In genomic region chr1:185241127-185241526, GRCh38 we compare ENCODE assay signal across 18 cellular contexts.
"Had no signal": no experiment of that assay in that cellular context is flagged by ENCODE, and none has a peak within 500 bp of the region (broad histone marks: within the 10 kb centered on the region; RNA-seq: fewer than 3 reads in every experiment).

No MANE protein-coding gene starts in this region.

- ATAC-seq: body of pancreas; sciatic nerve; stimulated activated naive CD8-positive, alpha-beta T cell treated with anti-CD3 and anti-CD28 coated beads, Interleukin-15, amount 100 ng/mL, for 72 hours had no signal

- H3K27ac ChIP-seq: body of pancreas, ovary, testis, upper lobe of left lung had no signal

- DNase-seq: activated CD4-positive, alpha-beta T cell treated with anti-CD3 and anti-CD28 coated beads, Interleukin-2, amount 10 ng/mL, durations not matched to agents 7 days and 5 days; activated CD4-positive, CD25-positive, alpha-beta regulatory T cell; activated naive CD4-positive, alpha-beta T cell treated with anti-CD3 and anti-CD28 coated beads, Interleukin-2, amount 50 U/mL, for 16 hours; amygdala; body of pancreas; caudate nucleus; cortex of kidney; effector CD4-positive, alpha-beta T cell; foreskin fibroblast; glutamatergic neuron; kidney glomerular epithelial cell; ovary; stimulated activated naive CD8-positive, alpha-beta T cell treated with anti-CD3 and anti-CD28 coated beads, Interleukin-15, amount 100 ng/mL, for 72 hours; testis; upper lobe of left lung had no signal

- H3K4me1 ChIP-seq: body of pancreas, testis, upper lobe of left lung had no signal

- H3K9me3 ChIP-seq: body of pancreas, ovary, testis, upper lobe of left lung had no signal

- H3K4me3 ChIP-seq: body of pancreas, ovary, testis, upper lobe of left lung had no signal

- H3K27ac Mint-ChIP-seq: activated CD4-positive, alpha-beta T cell treated with anti-CD3 and anti-CD28 coated beads, Interleukin-2, amount 10 ng/mL, durations not matched to agents 7 days and 5 days; activated T-helper 2 cell treated with anti-CD3 and anti-CD28 coated beads, Interferon-gamma antibody, Interleukin-2, Interleukin-4, amounts not matched to agents 10 μg/mL and 5 μg/mL and 100 μg/mL, durations not matched to agents 14 hours and 24 hours and 36 hours had no signal

- H3K27me3 Mint-ChIP-seq: activated CD4-positive, alpha-beta T cell treated with anti-CD3 and anti-CD28 coated beads, Interleukin-2, amount 10 ng/mL, durations not matched to agents 7 days and 5 days; stimulated activated naive CD8-positive, alpha-beta T cell treated with anti-CD3 and anti-CD28 coated beads, Interleukin-15, amount 100 ng/mL, for 72 hours had no signal

- H3K4me3 Mint-ChIP-seq: activated CD4-positive, alpha-beta T cell treated with anti-CD3 and anti-CD28 coated beads, Interleukin-2, amount 10 ng/mL, durations not matched to agents 7 days and 5 days; neural crest cell; stimulated activated naive CD8-positive, alpha-beta T cell treated with anti-CD3 and anti-CD28 coated beads, Interleukin-15, amount 100 ng/mL, for 72 hours had no signal

- H3K9me3 Mint-ChIP-seq: stimulated activated naive CD8-positive, alpha-beta T cell treated with anti-CD3 and anti-CD28 coated beads, Interleukin-15, amount 100 ng/mL, for 72 hours had no signal

- H3K27me3 ChIP-seq: body of pancreas, ovary, testis, upper lobe of left lung had no signal

- H3K36me3 ChIP-seq: ovary, upper lobe of left lung had no signal
